8 cellular contexts compared by ENCODE assay signal in genomic region chr22:50469377-50470305, GRCh38. TPM values are rescaled to one million over a fixed set of nuclear protein-coding genes. Genes with fewer than 3 reads are reported as not detected.
A peak's percentile ranks its signal among the peaks of the same experiment; 100 is the strongest.
DNase-seq lines count a peak whose midpoint lies in the region; ATAC-seq and TF ChIP-seq lines count a peak whose summit lies in the region.

No MANE protein-coding gene starts in this region.

- H3K4ac ChIP-seq in mesenchymal stem cell (ENCODE audit: low read depth in 1 of 2, low read length in 2 of 2) = no peak overlapping the region

- H2BK15ac ChIP-seq in mesenchymal stem cell (ENCODE audit: low read depth, poor library complexity, severe bottlenecking) = no peak overlapping the region

- H3K79me2 ChIP-seq in KMS-11 (ENCODE audit: insufficient read depth, low read depth) = peaks cover 48% of the 10 kb centered on the region

- DNase-seq in GDM1 (lab: John Stamatoyannopoulos, UW) (peak; percentile 70), T-helper 2 cell (peak; percentile 80 to 100 (median 95)), amniotic epithelial cell (ENCODE audit: low read depth) (peak; percentile 32), mesenchymal stem cell (peak; percentile 29), HEK293T (ENCODE audit: extremely low spot score) (no peak)
- DNase-seq in stimulated activated naive CD8-positive, alpha-beta T cell treated with anti-CD3 and anti-CD28 coated beads, Interleukin-15, amount 100 ng/mL, for 72 hours = peak; percentile 96 to 99

- no peaks in the 10 kb centered on the region for H3K27me3 ChIP-seq in KMS-11 (ENCODE audit: insufficient read depth, low read depth)
- no peaks in the 10 kb centered on the region for H3K27me3 ChIP-seq in mesenchymal stem cell (ENCODE audit: control insufficient read depth in 1 of 2, insufficient read depth in 1 of 2, low read length in 2 of 2)

- TF ChIP-seq CTCF in KMS-11 (conservative IDR thresholded peaks at IDR 0.05; ENCODE audit: low read depth, low read length) = no peak

- H2BK120ac ChIP-seq in mesenchymal stem cell (ENCODE audit: low read depth, low read length) = no peak overlapping the region

- no peaks in the 10 kb centered on the region for H4K20me1 ChIP-seq in KMS-11 (ENCODE audit: insufficient read depth)

- H3K4me1 Mint-ChIP-seq in stimulated activated naive CD8-positive, alpha-beta T cell treated with anti-CD3 and anti-CD28 coated beads, Interleukin-15, amount 100 ng/mL, for 72 hours = peaks cover 85% of the 10 kb centered on the region

- H3K9ac ChIP-seq in KMS-11 = peak overlapping the region; percentile 60; the same call in 1 of the 2 replicates
- no peak overlapping the region for H3K9ac ChIP-seq in mesenchymal stem cell (ENCODE audit: low read length)

- no peaks in the 10 kb centered on the region for H3K36me3 ChIP-seq in KMS-11 (ENCODE audit: insufficient read depth)
- H3K36me3 ChIP-seq in mesenchymal stem cell (ENCODE audit: control insufficient read depth in 1 of 2, insufficient read depth in 2 of 2, low read depth in 1 of 2, low read length in 2 of 2) = peaks cover 27 to 61% of the 10 kb centered on the region in 2 experiments

- H3K4me2 ChIP-seq in KMS-11 (peak overlapping the region; percentile 96), mesenchymal stem cell (ENCODE audit: low read length, poor library complexity, severe bottlenecking) (no peak overlapping the region)

- peaks cover 29% of the 10 kb centered on the region for H3K79me1 ChIP-seq in mesenchymal stem cell (replicated peaks; ENCODE audit: low read length, poor library complexity, severe bottlenecking)

- H3K9me3 Mint-ChIP-seq in stimulated activated naive CD8-positive, alpha-beta T cell treated with anti-CD3 and anti-CD28 coated beads, Interleukin-15, amount 100 ng/mL, for 72 hours = no peaks in the 10 kb centered on the region

- H3K23ac ChIP-seq in mesenchymal stem cell (ENCODE audit: low read length in 2 of 2) = no peak overlapping the region

- H2AFZ ChIP-seq in KMS-11 (ENCODE audit: low read depth) = no peak overlapping the region
- H2AFZ ChIP-seq in mesenchymal stem cell (ENCODE audit: low read depth, low read length) = no peak overlapping the region

- 54% methylated on average over 21 of the region's 25 CpGs for WGBS in mesenchymal stem cell

- peak overlapping the region; percentile 7 for H4K8ac ChIP-seq in mesenchymal stem cell (ENCODE audit: low read length)

- H3K14ac ChIP-seq in mesenchymal stem cell (ENCODE audit: low read length in 2 of 2) = no peak overlapping the region

- no peak overlapping the region for H2BK12ac ChIP-seq in mesenchymal stem cell (ENCODE audit: low read length in 2 of 2)

- H3K27me3 Mint-ChIP-seq in stimulated activated naive CD8-positive, alpha-beta T cell treated with anti-CD3 and anti-CD28 coated beads, Interleukin-15, amount 100 ng/mL, for 72 hours = no peaks in the 10 kb centered on the region

- no peak overlapping the region for H3K18ac ChIP-seq in mesenchymal stem cell (ENCODE audit: low read depth in 1 of 2, low read length in 2 of 2)

- peak; percentile 39 for ATAC-seq in GM21717 (IDR thresholded peaks at IDR 0.05; ENCODE audit: unreplicated experiment)
- ATAC-seq in stimulated activated naive CD8-positive, alpha-beta T cell treated with anti-CD3 and anti-CD28 coated beads, Interleukin-15, amount 100 ng/mL, for 72 hours = peak; percentile 90

- H3K27ac ChIP-seq in KMS-11 = peak overlapping the region; percentile 95
- H3K27ac ChIP-seq in mesenchymal stem cell (ENCODE audit: low read length, poor library complexity, severe bottlenecking) = no peak overlapping the region

- H4K91ac ChIP-seq in mesenchymal stem cell (ENCODE audit: low read length) = no peak overlapping the region

- H2AK5ac ChIP-seq in mesenchymal stem cell (ENCODE audit: low read length, severe bottlenecking) = no peak overlapping the region

- H3K4me1 ChIP-seq in KMS-11 (ENCODE audit: low read depth, poor library complexity, severe bottlenecking) = peaks cover 53% of the 10 kb centered on the region
- H3K4me1 ChIP-seq in mesenchymal stem cell (ENCODE audit: control insufficient read depth, insufficient read depth, low read depth, low read length) = peaks cover 60% of the 10 kb centered on the region

- no peak overlapping the region for H2BK5ac ChIP-seq in mesenchymal stem cell (ENCODE audit: low read depth, low read length, poor library complexity, severe bottlenecking)

- peak overlapping the region; percentile 80 to 98 for H3K4me3 Mint-ChIP-seq in stimulated activated naive CD8-positive, alpha-beta T cell treated with anti-CD3 and anti-CD28 coated beads, Interleukin-15, amount 100 ng/mL, for 72 hours

- CTCF ChIA-PET in HEK293T (lab: Yijun Ruan, JAX) = interaction anchor here (2.0 kb wide), 1 partner anchor 56 kb away, joined by 11 read pairs; the partner anchor contains the start of gene SCO2

- POLR2A ChIA-PET in HEK293T (lab: Yijun Ruan, JAX) = no interaction called here

- peak overlapping the region; percentile 89 to 96 for H3K27ac Mint-ChIP-seq in stimulated activated naive CD8-positive, alpha-beta T cell treated with anti-CD3 and anti-CD28 coated beads, Interleukin-15, amount 100 ng/mL, for 72 hours

- H3K4me3 ChIP-seq in KMS-11 (IDR thresholded peaks at IDR 0.05; ENCODE audit: insufficient read depth, low read depth, low read length) = no peak overlapping the region
- no peak overlapping the region for H3K4me3 ChIP-seq in mesenchymal stem cell (ENCODE audit: insufficient read depth in 1 of 2, low read depth in 1 of 2, low read length in 2 of 2)

- H3K9me3 ChIP-seq in mesenchymal stem cell (ENCODE audit: control insufficient read depth, low read length) = no peaks in the 10 kb centered on the region

TF ChIP-seq in HEK293T, 16 proteins besides CTCF, POLR2A, EP300 and RAD21:
- TF ChIP-seq FOXM1 (IDR thresholded peaks at IDR 0.05; ENCODE audit: borderline replicate concordance) = no peak

RNA-seq across cellular contexts. Expression of gene SBF1, which starts 5.2 kb away (rescaled TPM):
- 23.9 TPM for polyA plus RNA-seq in mesenchymal stem cell (2013, experiment 1 of 2)
- polyA plus RNA-seq in mesenchymal stem cell (2013, experiment 2 of 2) = 22.7 TPM

RNA-seq across cellular contexts. Expression of gene ADM2, which starts 11.7 kb away (rescaled TPM):
- polyA plus RNA-seq in mesenchymal stem cell (2013, experiment 1 of 2) = 11.3 TPM
- polyA plus RNA-seq in mesenchymal stem cell (2013, experiment 2 of 2) = 10.9 TPM

RNA-seq across cellular contexts. Expression of gene MIOX, which starts 17.0 kb away (rescaled TPM):
- 0.14 TPM for polyA plus RNA-seq in mesenchymal stem cell (2013, experiment 1 of 2)
- polyA plus RNA-seq in mesenchymal stem cell (2013, experiment 2 of 2) = 0.16 TPM

RNA-seq across cellular contexts. Expression of gene LMF2, which starts 37.9 kb away (rescaled TPM):
- polyA plus RNA-seq in mesenchymal stem cell (2013, experiment 1 of 2) = 81.8 TPM
- 79.8 TPM for polyA plus RNA-seq in mesenchymal stem cell (2013, experiment 2 of 2)

RNA-seq across cellular contexts. Expression of gene NCAPH2, which starts 38.4 kb away (rescaled TPM):
- 11.7 TPM for polyA plus RNA-seq in mesenchymal stem cell (2013, experiment 1 of 2)
- polyA plus RNA-seq in mesenchymal stem cell (2013, experiment 2 of 2) = 9.7 TPM
